In the genomic region with DNA sequence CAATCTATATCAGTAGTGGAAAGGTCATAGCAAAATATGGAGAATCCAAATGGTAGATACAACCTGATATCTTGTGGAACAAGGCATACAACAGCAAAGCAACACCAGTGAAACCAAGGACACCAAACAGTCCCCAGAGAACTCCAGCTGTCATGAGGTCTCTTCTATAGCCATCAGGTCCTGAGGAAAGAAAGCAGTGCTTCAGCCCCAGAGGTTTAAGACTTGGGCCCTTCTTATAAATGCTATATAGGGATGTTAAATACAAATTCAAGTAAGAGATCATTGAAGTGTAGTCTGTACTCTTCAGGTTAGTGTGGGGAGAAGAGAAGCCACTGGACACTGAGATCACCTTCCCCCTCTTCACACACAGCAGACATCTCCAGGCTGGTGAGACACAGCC, we compare ENCODE assay signal across 19 cellular contexts. TPM values are rescaled to one million over a fixed set of nuclear protein-coding genes. Genes with fewer than 3 reads are reported as not detected.
A peak's percentile ranks its signal among the peaks of the same experiment; 100 is the strongest.
DNase-seq lines count a peak whose midpoint lies in the region; ATAC-seq and TF ChIP-seq lines count a peak whose summit lies in the region.
"Had no signal": no experiment of that assay in that cellular context is flagged by ENCODE, and none has a peak within 500 bp of the region (broad histone marks: within the 10 kb centered on the region; RNA-seq: fewer than 3 reads in every experiment).

No MANE protein-coding gene starts in this region.

- intact Hi-C loops in activated CD8-positive, alpha-beta T cell treated with anti-CD3 and anti-CD28 coated beads for 36 hours (cut with micrococcal nuclease): loop anchor here (5.0 kb wide), 1 partner anchor 51 kb away; no protein-coding TSS in a partner anchor
- intact Hi-C loops in gastrocnemius medialis (cut with DNase I; ENCODE audit: low total_unique reads): no loop called here

- no peaks in the 10 kb centered on the region for H4K20me1 ChIP-seq in SU-DHL-6 (ENCODE audit: low read depth, low read length)

- POLR2A ChIA-PET in activated CD8-positive, alpha-beta T cell treated with anti-CD3 and anti-CD28 coated beads for 36 hours (lab: Charles Lee): no interaction called here

- H3K27me3 Mint-ChIP-seq in IgD-negative memory B cell (no peaks in the 10 kb centered on the region), memory B cell (no peaks in the 10 kb centered on the region)
- H3K27me3 Mint-ChIP-seq in activated CD8-positive, alpha-beta T cell treated with anti-CD3 and anti-CD28 coated beads for 36 hours: no peaks in the 10 kb centered on the region

- H3K9me3 Mint-ChIP-seq in IgD-negative memory B cell: no peaks in the 10 kb centered on the region
- H3K9me3 Mint-ChIP-seq in memory B cell: no peaks in the 10 kb centered on the region
- H3K9me3 Mint-ChIP-seq in activated CD8-positive, alpha-beta T cell treated with anti-CD3 and anti-CD28 coated beads for 36 hours: no peaks in the 10 kb centered on the region
- H3K9me3 Mint-ChIP-seq: GM23338 had no signal

- no peak overlapping the region for H2AFZ ChIP-seq in SU-DHL-6 (ENCODE audit: low read depth, low read length, severe bottlenecking)
- H2AFZ ChIP-seq: GM23338 had no signal

- H3F3A ChIP-seq in SU-DHL-6 (ENCODE audit: insufficient read depth): peaks cover 19% of the 10 kb centered on the region; the same call in 1 of the 2 replicates

- in situ Hi-C loops in gastrocnemius medialis (cut with MboI; ENCODE audit: low sequenced_read_pairs in 4 of 4): no loop called here

- H3K4me1 ChIP-seq in gastrocnemius medialis: no peaks in the 10 kb centered on the region
- no peaks in the 10 kb centered on the region for H3K4me1 ChIP-seq in SJCRH30
- H3K4me1 ChIP-seq: BE2C had no signal

- peaks cover 89% of the 10 kb centered on the region for H3K79me2 ChIP-seq in SU-DHL-6 (ENCODE audit: insufficient read depth, low read length)

- ATAC-seq in memory B cell (ENCODE audit: low read depth): no peak
- ATAC-seq in activated CD8-positive, alpha-beta T cell treated with anti-CD3 and anti-CD28 coated beads for 36 hours: no peak
- ATAC-seq in gastrocnemius medialis: no peak
- ATAC-seq: GM23338 had no signal

- H3K9me3 ChIP-seq in SU-DHL-6 (ENCODE audit: insufficient read depth, low read length) (no peaks in the 10 kb centered on the region), gastrocnemius medialis (no peaks in the 10 kb centered on the region), SJCRH30 (replicated peaks) (no peaks in the 10 kb centered on the region)
- H3K9me3 ChIP-seq: BE2C had no signal

- no peak overlapping the region for H3K4me2 ChIP-seq in SU-DHL-6 (ENCODE audit: low read depth, low read length, poor library complexity, severe bottlenecking)
- H3K4me2 ChIP-seq: GM23338 had no signal

- H3K27ac Mint-ChIP-seq in IgD-negative memory B cell: peak overlapping the region in 2 of 3 donors; percentile 6 to 42
- peak overlapping the region; percentile 74 for H3K27ac Mint-ChIP-seq in memory B cell
- no peak overlapping the region for H3K27ac Mint-ChIP-seq in activated CD8-positive, alpha-beta T cell treated with anti-CD3 and anti-CD28 coated beads for 36 hours
- H3K27ac Mint-ChIP-seq: CD14-positive monocyte; CD4-positive, alpha-beta memory T cell; GM23338 had no signal

- no peak for DNase-seq in memory B cell (ENCODE audit: low spot score in 2 of 2)
- DNase-seq in GM10266 (ENCODE audit: extremely low spot score): no peak
- no peak for DNase-seq in activated CD8-positive, alpha-beta T cell treated with anti-CD3 and anti-CD28 coated beads for 36 hours
- no peak for DNase-seq in gastrocnemius medialis
- DNase-seq in SJCRH30: no peak
- DNase-seq: BE2C; CD4-positive, alpha-beta memory T cell; DMS153; DMS79; GDM1; HCEC 1CT had no signal

- no peak overlapping the region for H3K9ac ChIP-seq in SU-DHL-6 (ENCODE audit: low read length)

- H3K36me3 Mint-ChIP-seq in IgD-negative memory B cell (peaks cover 15% of the 10 kb centered on the region), memory B cell (peaks cover 56% of the 10 kb centered on the region)
- no peaks in the 10 kb centered on the region for H3K36me3 Mint-ChIP-seq in activated CD8-positive, alpha-beta T cell treated with anti-CD3 and anti-CD28 coated beads for 36 hours (ENCODE audit: low read depth)
- H3K36me3 Mint-ChIP-seq: CD14-positive monocyte; CD4-positive, alpha-beta memory T cell had no signal

- no peaks in the 10 kb centered on the region for H3K27me3 ChIP-seq in SU-DHL-6 (ENCODE audit: low read length)
- H3K27me3 ChIP-seq in gastrocnemius medialis: no peaks in the 10 kb centered on the region
- H3K27me3 ChIP-seq in SJCRH30: no peaks in the 10 kb centered on the region
- H3K27me3 ChIP-seq: BE2C had no signal

- CTCF ChIA-PET in activated CD8-positive, alpha-beta T cell treated with anti-CD3 and anti-CD28 coated beads for 36 hours (lab: Charles Lee): no interaction called here

- TF ChIP-seq CTCF in SU-DHL-6 (IDR thresholded peaks at IDR 0.05; ENCODE audit: insufficient read depth, low read length, poor library complexity, severe bottlenecking) (no peak), GM10266 (IDR thresholded peaks at IDR 0.05; ENCODE audit: control insufficient read depth, insufficient read depth, low read depth, missing control alignments) (no peak), gastrocnemius medialis (IDR thresholded peaks at IDR 0.05 in 4 of 5, conservative IDR thresholded peaks at IDR 0.05 in 1 of 5) (no peak)
- no peak for TF ChIP-seq CTCF in activated CD8-positive, alpha-beta T cell treated with anti-CD3 and anti-CD28 coated beads for 36 hours (IDR thresholded peaks at IDR 0.05)

- H3K4me3 ChIP-seq in SU-DHL-6 (ENCODE audit: insufficient read depth, low read length, poor library complexity, severe bottlenecking) (no peak overlapping the region), gastrocnemius medialis (no peak overlapping the region), SJCRH30 (no peak overlapping the region)
- H3K4me3 ChIP-seq: GM23338 had no signal

- H3K36me3 ChIP-seq in SU-DHL-6 (ENCODE audit: low read length): peaks cover 72% of the 10 kb centered on the region
- H3K36me3 ChIP-seq in gastrocnemius medialis: no peaks in the 10 kb centered on the region
- H3K36me3 ChIP-seq in SJCRH30: no peaks in the 10 kb centered on the region
- H3K36me3 ChIP-seq: BE2C had no signal

- no peak for TF ChIP-seq POLR2A in gastrocnemius medialis (IDR thresholded peaks at IDR 0.05)

- H3K27ac ChIP-seq in SU-DHL-6 (ENCODE audit: low read depth, low read length) (peak overlapping the region; percentile 64), gastrocnemius medialis (no peak overlapping the region), SJCRH30 (no peak overlapping the region)
- H3K27ac ChIP-seq: HL-60 had no signal

- H3K9me2 ChIP-seq in SU-DHL-6 (replicated peaks; ENCODE audit: insufficient read depth, low read length): no peaks in the 10 kb centered on the region

- H3K4me3 Mint-ChIP-seq in IgD-negative memory B cell (no peak overlapping the region), memory B cell (no peak overlapping the region)
- H3K4me3 Mint-ChIP-seq in activated CD8-positive, alpha-beta T cell treated with anti-CD3 and anti-CD28 coated beads for 36 hours: no peak overlapping the region
- H3K4me3 Mint-ChIP-seq: CD14-positive monocyte; CD4-positive, alpha-beta memory T cell; GM23338 had no signal

- H3K4me1 Mint-ChIP-seq in IgD-negative memory B cell: peaks cover 38% of the 10 kb centered on the region in 3 donors
- peaks cover 40% of the 10 kb centered on the region for H3K4me1 Mint-ChIP-seq in memory B cell
- H3K4me1 Mint-ChIP-seq in activated CD8-positive, alpha-beta T cell treated with anti-CD3 and anti-CD28 coated beads for 36 hours (ENCODE audit: low read depth): peaks cover 4% of the 10 kb centered on the region
- H3K4me1 Mint-ChIP-seq: CD4-positive, alpha-beta memory T cell; GM23338 had no signal

RNA-seq across cellular contexts. Expression of gene FCRL2, which starts 10.1 kb away (rescaled TPM):
- polyA plus RNA-seq in IgD-negative memory B cell: 52.3 TPM
- not detected for total RNA-seq in activated CD8-positive, alpha-beta T cell treated with anti-CD3 and anti-CD28 coated beads for 36 hours
- total RNA-seq in gastrocnemius medialis: under 1 TPM in 1 of 4 donors, not detected in 3; 0.19 TPM
- total RNA-seq in SJCRH30 (2014; rRNA removed; shearing (Covaris generic)): not detected in 2 replicates
- total RNA-seq: A172; CD4-positive, alpha-beta memory T cell; Daoy; GM23338; HT1080 had no signal
- polyA plus RNA-seq: CD14-positive monocyte, GM23338 had no signal

RNA-seq across cellular contexts. Expression of gene FCRL1, which starts 53.1 kb away (rescaled TPM):
- 141 TPM for polyA plus RNA-seq in IgD-negative memory B cell
- under 1 TPM in 1 of 2 experiments, not detected in 1; 0.29 TPM for total RNA-seq in activated CD8-positive, alpha-beta T cell treated with anti-CD3 and anti-CD28 coated beads for 36 hours
- not detected for total RNA-seq in gastrocnemius medialis
- not detected in 2 replicates for total RNA-seq in SJCRH30 (2014; rRNA removed; shearing (Covaris generic))
- total RNA-seq: A172; CD4-positive, alpha-beta memory T cell; Daoy; GM23338; HT1080 had no signal
- polyA plus RNA-seq: GM23338 had no signal
